8 cellular contexts compared by ENCODE assay signal in genomic region chr12:104605685-104606084, GRCh38.
DNase-seq lines count a peak whose midpoint lies in the region; ATAC-seq, FAIRE-seq and TF ChIP-seq lines count a peak whose summit lies in the region.

No MANE protein-coding gene starts in this region.

- WGBS in pancreas, 2 donors = 84 to 85% methylated on average over 10 of the region's 10 CpGs

- H3K36me3 ChIP-seq in BLaER1 treated with 17β-estradiol and CSF1 and Interleukin-3, amounts not matched to agents 10 nM and 100 nM = peaks cover 0 to 68% (median 49%) of the 10 kb centered on the region in 11 experiments; a peak in 19 of 22 replicates
- no peaks in the 10 kb centered on the region for H3K36me3 ChIP-seq in pancreas

- ATAC-seq in pancreas (peak in 3 of 4 donors; percentile 38 to 59 (median 53)), HG02610 (IDR thresholded peaks at IDR 0.05; ENCODE audit: unreplicated experiment) (no peak), GM18909 (IDR thresholded peaks at IDR 0.05; ENCODE audit: poor library complexity, unreplicated experiment) (no peak), GM18868 (IDR thresholded peaks at IDR 0.05; ENCODE audit: unreplicated experiment) (no peak)

- peak overlapping the region; percentile 65 to 90 (median 82); a peak in 20 of 22 replicates for H3K27ac ChIP-seq in BLaER1 treated with 17β-estradiol and CSF1 and Interleukin-3, amounts not matched to agents 10 nM and 100 nM
- H3K27ac ChIP-seq in pancreas = no peak overlapping the region

- no peaks in the 10 kb centered on the region for H3K27me3 ChIP-seq in BLaER1 treated with 17β-estradiol and CSF1 and Interleukin-3, amounts not matched to agents 10 nM and 100 nM
- no peaks in the 10 kb centered on the region for H3K27me3 ChIP-seq in pancreas

- peak; percentile 71 for DNase-seq in NOMO-1 treated with DMSO at 0.1 percent for 48 hours (lab: John Stamatoyannopoulos, UW; ENCODE audit: unreplicated experiment)
- DNase-seq in fibroblast of villous mesenchyme (ENCODE audit: low read depth) = peak; percentile 72
- DNase-seq in pancreas = peak in 1 of 6 donors; percentile 46
- DNase-seq in NCI-H1436 treated with DMSO at 0.1 percent for 48 hours (lab: John Stamatoyannopoulos, UW) = no peak

- no peak for FAIRE-seq in pancreas (lab: Jason Lieb, UNC)

- no peaks in the 10 kb centered on the region for H3K9me3 ChIP-seq in BLaER1 treated with 17β-estradiol and CSF1 and Interleukin-3, amounts not matched to agents 10 nM and 100 nM (replicated peaks in 1 of 11)
- no peaks in the 10 kb centered on the region for H3K9me3 ChIP-seq in pancreas

- peaks cover 59 to 100% (median 79%) of the 10 kb centered on the region in 10 experiments for H3K4me1 ChIP-seq in BLaER1 treated with 17β-estradiol and CSF1 and Interleukin-3, amounts not matched to agents 10 nM and 100 nM
- H3K4me1 ChIP-seq in pancreas = peaks cover 0 to 3% (median 0%) of the 10 kb centered on the region in 3 donors

- TF ChIP-seq CTCF in fibroblast of villous mesenchyme (IDR thresholded peaks at IDR 0.05; ENCODE audit: insufficient read depth, low read depth, low read length) = no peak
- no peak for TF ChIP-seq CTCF in pancreas (IDR thresholded peaks at IDR 0.05)

- peak overlapping the region; percentile 83 to 92 (median 86) for H3K4me2 ChIP-seq in BLaER1 treated with 17β-estradiol and CSF1 and Interleukin-3, amounts not matched to agents 10 nM and 100 nM

- peaks cover 0 to 48% (median 12%) of the 10 kb centered on the region in 11 experiments; a peak in 9 of 22 replicates for H4K20me1 ChIP-seq in BLaER1 treated with 17β-estradiol and CSF1 and Interleukin-3, amounts not matched to agents 10 nM and 100 nM

- peak overlapping the region in 10 of 11 experiments; percentile 26 to 78 (median 64); a peak in 13 of 22 replicates for H3K9ac ChIP-seq in BLaER1 treated with 17β-estradiol and CSF1 and Interleukin-3, amounts not matched to agents 10 nM and 100 nM

- intact Hi-C loops in pancreas (cut with DNase I) = no loop called here

- no peak overlapping the region for H3K4me3 ChIP-seq in BLaER1 treated with 17β-estradiol and CSF1 and Interleukin-3, amounts not matched to agents 10 nM and 100 nM
- H3K4me3 ChIP-seq in fibroblast of villous mesenchyme (ENCODE audit: low read depth, low read length) (no peak overlapping the region), pancreas (no peak overlapping the region)

Comparison
In these comparisons a context has a peak if more than half of its experiments do, and no peak if none do; other contexts are left out.
1. H3K27ac ChIP-seq: peak in BLaER1 treated with 17β-estradiol and CSF1 and Interleukin-3, amounts not matched to agents 10 nM and 100 nM (11 of 11); none in pancreas (0 of 4).
2. ATAC-seq: peak in pancreas (3 of 4); none in HG02610 (single experiment), GM18909 (single experiment) and GM18868 (single experiment).